ENCODE assay signal across 3 cellular contexts in genomic region chr14:87305345-87305744, GRCh38.
"Had no signal": no experiment of that assay in that cellular context is flagged by ENCODE, and none has a peak within 500 bp of the region (broad histone marks: within the 10 kb centered on the region; RNA-seq: fewer than 3 reads in every experiment).

No MANE protein-coding gene starts in this region.

- ATAC-seq: GM12878 had no signal

- DNase-seq: GDM1, GF-D8 had no signal

- H3K4me3 ChIP-seq: GM12878 had no signal
